1 cellular context compared by ENCODE assay signal in the genomic region with DNA sequence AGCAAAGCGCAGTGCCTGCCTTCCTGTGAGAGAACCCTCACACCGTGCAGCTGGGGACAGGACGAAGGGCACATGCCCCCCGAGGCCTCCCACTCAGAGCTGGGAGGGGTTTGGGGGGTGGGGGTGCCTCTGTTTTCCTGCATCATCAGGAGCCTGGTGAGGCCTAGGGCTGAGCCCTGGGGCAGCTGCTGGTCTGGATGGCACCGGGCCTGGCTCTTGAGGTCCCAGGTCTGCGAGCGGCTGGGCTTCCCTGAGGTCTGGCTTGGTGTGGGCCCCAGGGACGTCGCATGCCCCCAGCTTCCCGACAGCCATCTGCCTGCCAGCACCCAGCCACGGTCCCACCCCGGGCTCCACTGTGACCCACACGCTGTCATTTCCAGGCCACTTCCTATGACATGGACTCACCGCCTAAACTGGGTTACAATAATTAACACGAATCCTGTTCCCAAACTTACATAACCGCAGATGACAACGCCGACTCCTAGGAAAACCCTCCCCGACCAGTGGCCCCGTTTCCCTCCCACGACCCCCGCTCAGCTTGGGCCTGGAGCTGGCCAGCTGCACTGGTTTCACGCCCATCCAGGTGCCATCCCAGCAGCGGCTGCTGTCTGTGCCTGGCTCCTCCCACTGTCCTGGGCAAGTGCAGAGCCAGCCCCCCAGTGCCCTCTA.
A peak's percentile ranks its signal among the peaks of the same experiment; 100 is the strongest.
TF ChIP-seq lines count a peak whose summit lies in the region.

No MANE protein-coding gene starts in this region.

TF ChIP-seq in K562, 482 proteins besides CTCF, POLR2A, EP300 and RAD21:
- TF ChIP-seq HCFC1 (IDR thresholded peaks at IDR 0.05; ENCODE audit: low read depth, low read length) = no peak
- TF ChIP-seq POLR2G (IDR thresholded peaks at IDR 0.05; ENCODE audit: low read depth, low read length) = peak; percentile 51; the same call in 1 of the 2 replicates
